ENCODE assay signal across 29 cellular contexts in genomic region chr1:59409525-59409924, GRCh38.
A peak's percentile ranks its signal among the peaks of the same experiment; 100 is the strongest.
DNase-seq lines count a peak whose midpoint lies in the region; ATAC-seq, FAIRE-seq and TF ChIP-seq lines count a peak whose summit lies in the region.
"Had no signal": no experiment of that assay in that cellular context is flagged by ENCODE, and none has a peak within 500 bp of the region (broad histone marks: within the 10 kb centered on the region; RNA-seq: fewer than 3 reads in every experiment).

No MANE protein-coding gene starts in this region.

- no TSS peak for BruUV-seq in GM12878 (replicated peaks; lab: Mats Ljungman, UMichigan)

- no peak for DNase-seq in activated naive CD8-positive, alpha-beta T cell treated with anti-CD3 and anti-CD28 coated beads for 36 hours
- DNase-seq in activated naive CD8-positive, alpha-beta T cell treated with anti-CD3 and anti-CD28 coated beads, Interleukin-2, amount 50 U/mL, for 24 hours: no peak
- DNase-seq in GM12878 (ENCODE audit: low read depth, low spot score) (no peak), nephron progenitor cell (no peak), NK-92 (lab: John Stamatoyannopoulos, UW; ENCODE audit: unreplicated experiment) (no peak), NCI-H524 treated with DMSO at 0.1 percent for 48 hours (lab: John Stamatoyannopoulos, UW) (no peak)
- DNase-seq: activated CD4-positive, alpha-beta T cell treated with anti-CD3 and anti-CD28 coated beads for 48 hours; activated CD8-positive, alpha-beta memory T cell treated with anti-CD3 and anti-CD28 coated beads, Interleukin-2, amount 10 ng/mL, durations not matched to agents 7 days and 5 days; activated naive CD4-positive, alpha-beta T cell treated with anti-CD3 and anti-CD28 coated beads for 36 hours; amygdala; CD8-positive, alpha-beta memory T cell; effector memory CD8-positive, alpha-beta T cell; erythroblast; HCEC 1CT; immature natural killer cell; left lung; mesendoderm; NCI-H1436 treated with DMSO at 0.1 percent for 48 hours; occipital lobe; OCI-M1; SK-N-SH had no signal

- SMC1A ChIA-PET in GM12878 (lab: Charles Lee; ENCODE audit: uncharacterized antibody, unreplicated experiment): interaction anchor here (0.7 to 1.2 kb wide), 2 partner anchors 73 to 129 kb away, joined by 3 read pairs; no protein-coding TSS in a partner anchor

- no peaks in the 10 kb centered on the region for H4K20me1 ChIP-seq in GM12878 (ENCODE audit: control insufficient read depth, insufficient read depth)

- H3K27me3 Mint-ChIP-seq in activated naive CD8-positive, alpha-beta T cell treated with anti-CD3 and anti-CD28 coated beads for 36 hours: no peaks in the 10 kb centered on the region
- H3K27me3 Mint-ChIP-seq in activated naive CD8-positive, alpha-beta T cell treated with anti-CD3 and anti-CD28 coated beads, Interleukin-2, amount 50 U/mL, for 24 hours: no peaks in the 10 kb centered on the region
- H3K27me3 Mint-ChIP-seq in nephron progenitor cell (ENCODE audit: low read depth, poor library complexity): no peaks in the 10 kb centered on the region
- H3K27me3 Mint-ChIP-seq: activated CD8-positive, alpha-beta memory T cell treated with anti-CD3 and anti-CD28 coated beads, Interleukin-2, amount 10 ng/mL, durations not matched to agents 7 days and 5 days; B cell; CD8-positive, alpha-beta memory T cell; effector memory CD8-positive, alpha-beta T cell; stimulated activated naive CD8-positive, alpha-beta T cell treated with anti-CD3 and anti-CD28 coated beads, Interleukin-15, Interleukin-2, amounts not matched to agents 100 ng/mL and 50 ng/mL, for 24 hours had no signal

- no peaks in the 10 kb centered on the region for H3K36me3 ChIP-seq in GM12878 (ENCODE audit: control insufficient read depth in 2 of 2, insufficient read depth in 2 of 2, low read length in 1 of 2)
- H3K36me3 ChIP-seq: left lung had no signal

- intact Hi-C loops in GM12878 (cut with micrococcal nuclease; ENCODE audit: unreplicated experiment): no loop called here

- no peak overlapping the region for H3K9ac ChIP-seq in GM12878 (ENCODE audit: control insufficient read depth, insufficient read depth, low read length)
- H3K9ac ChIP-seq: KMS-11, SK-N-SH had no signal

- no peak for FAIRE-seq in GM12878 (lab: Jason Lieb, UNC)
- FAIRE-seq: A549, HTR-8/SVneo had no signal

- no peak for ATAC-seq in activated naive CD8-positive, alpha-beta T cell treated with anti-CD3 and anti-CD28 coated beads, Interleukin-2, amount 50 U/mL, for 24 hours
- ATAC-seq in GM12878 (peak; percentile 73), GM21360 (IDR thresholded peaks at IDR 0.05; ENCODE audit: unreplicated experiment) (no peak), GM18867 (IDR thresholded peaks at IDR 0.05; ENCODE audit: unreplicated experiment) (no peak)
- ATAC-seq: A549; activated CD8-positive, alpha-beta memory T cell treated with anti-CD3 and anti-CD28 coated beads, Interleukin-2, amount 10 ng/mL, durations not matched to agents 7 days and 5 days; effector memory CD8-positive, alpha-beta T cell had no signal

- POLR2A ChIA-PET in GM12878 (lab: Charles Lee): no interaction called here

- H3K4me1 Mint-ChIP-seq in activated naive CD8-positive, alpha-beta T cell treated with anti-CD3 and anti-CD28 coated beads for 36 hours: peaks cover 9% of the 10 kb centered on the region
- no peaks in the 10 kb centered on the region for H3K4me1 Mint-ChIP-seq in activated naive CD8-positive, alpha-beta T cell treated with anti-CD3 and anti-CD28 coated beads, Interleukin-2, amount 50 U/mL, for 24 hours
- peaks cover 42% of the 10 kb centered on the region for H3K4me1 Mint-ChIP-seq in nephron progenitor cell
- H3K4me1 Mint-ChIP-seq: immature natural killer cell had no signal

- peak overlapping the region; percentile 60 for H3K27ac ChIP-seq in GM12878 (ENCODE audit: control insufficient read depth, insufficient read depth)
- H3K27ac ChIP-seq: A549, KMS-11 had no signal

- no peak for TF ChIP-seq POLR2A in GM12878 (IDR thresholded peaks at IDR 0.05; ENCODE audit: low read depth, low read length)

- CTCF ChIA-PET in GM12878 (lab: Yijun Ruan, JAX): no interaction called here

- no peak for TF ChIP-seq CTCF in GM12878 (IDR thresholded peaks at IDR 0.05 in 2 of 3, conservative IDR thresholded peaks at IDR 0.05 in 1 of 3; ENCODE audit: control insufficient read depth in 2 of 3, extremely low read depth in 1 of 3, insufficient read depth in 1 of 3, low read depth in 3 of 3, low read length in 3 of 3)
- no peak for TF ChIP-seq CTCF in nephron progenitor cell (IDR thresholded peaks at IDR 0.05)

- H3K79me2 ChIP-seq in GM12878 (ENCODE audit: control insufficient read depth, insufficient read depth, low read length): no peaks in the 10 kb centered on the region

- TF ChIP-seq EP300 in GM12878 (IDR thresholded peaks at IDR 0.05; ENCODE audit: borderline replicate concordance in 1 of 2, control insufficient read depth in 1 of 2, low read depth in 2 of 2, low read length in 2 of 2): no peak

- no peaks in the 10 kb centered on the region for H3K27me3 ChIP-seq in GM12878 (replicated peaks in 1 of 2; ENCODE audit: control insufficient read depth in 2 of 2, insufficient read depth in 2 of 2, low read length in 1 of 2)
- H3K27me3 ChIP-seq: left lung had no signal

- H3K4me1 ChIP-seq in GM12878 (ENCODE audit: control insufficient read depth, insufficient read depth, low read length): peaks cover 21% of the 10 kb centered on the region
- H3K4me1 ChIP-seq: A549 had no signal

- no peaks in the 10 kb centered on the region for H3K9me3 Mint-ChIP-seq in activated naive CD8-positive, alpha-beta T cell treated with anti-CD3 and anti-CD28 coated beads for 36 hours
- H3K9me3 Mint-ChIP-seq in activated naive CD8-positive, alpha-beta T cell treated with anti-CD3 and anti-CD28 coated beads, Interleukin-2, amount 50 U/mL, for 24 hours: no peaks in the 10 kb centered on the region
- H3K9me3 Mint-ChIP-seq in nephron progenitor cell: peaks cover 22% of the 10 kb centered on the region
- H3K9me3 Mint-ChIP-seq: activated naive CD4-positive, alpha-beta T cell treated with anti-CD3 and anti-CD28 coated beads for 36 hours; CD8-positive, alpha-beta memory T cell; effector memory CD8-positive, alpha-beta T cell; immature natural killer cell; stimulated activated naive CD8-positive, alpha-beta T cell treated with anti-CD3 and anti-CD28 coated beads, Interleukin-15, Interleukin-2, amounts not matched to agents 100 ng/mL and 50 ng/mL, for 24 hours had no signal

- H3K4me3 ChIP-seq in GM12878: no peak overlapping the region
- H3K4me3 ChIP-seq: A549, coronary artery, left lung had no signal

- peak overlapping the region; percentile 45 for H3K27ac Mint-ChIP-seq in activated naive CD8-positive, alpha-beta T cell treated with anti-CD3 and anti-CD28 coated beads for 36 hours
- no peak overlapping the region for H3K27ac Mint-ChIP-seq in activated naive CD8-positive, alpha-beta T cell treated with anti-CD3 and anti-CD28 coated beads, Interleukin-2, amount 50 U/mL, for 24 hours
- H3K27ac Mint-ChIP-seq in nephron progenitor cell: peak overlapping the region; percentile 96
- H3K27ac Mint-ChIP-seq: activated CD8-positive, alpha-beta memory T cell treated with anti-CD3 and anti-CD28 coated beads, Interleukin-2, amount 10 ng/mL, durations not matched to agents 7 days and 5 days; activated naive CD4-positive, alpha-beta T cell treated with anti-CD3 and anti-CD28 coated beads for 36 hours; B cell; CD8-positive, alpha-beta memory T cell; effector memory CD8-positive, alpha-beta T cell; immature natural killer cell; stimulated activated naive CD8-positive, alpha-beta T cell treated with anti-CD3 and anti-CD28 coated beads, Interleukin-15, Interleukin-2, amounts not matched to agents 100 ng/mL and 50 ng/mL, for 24 hours had no signal

- no peak overlapping the region for H3K4me3 Mint-ChIP-seq in activated naive CD8-positive, alpha-beta T cell treated with anti-CD3 and anti-CD28 coated beads for 36 hours
- H3K4me3 Mint-ChIP-seq in activated naive CD8-positive, alpha-beta T cell treated with anti-CD3 and anti-CD28 coated beads, Interleukin-2, amount 50 U/mL, for 24 hours: no peak overlapping the region
- H3K4me3 Mint-ChIP-seq in nephron progenitor cell: no peak overlapping the region
- H3K4me3 Mint-ChIP-seq: activated CD8-positive, alpha-beta memory T cell treated with anti-CD3 and anti-CD28 coated beads, Interleukin-2, amount 10 ng/mL, durations not matched to agents 7 days and 5 days; activated naive CD4-positive, alpha-beta T cell treated with anti-CD3 and anti-CD28 coated beads for 36 hours; B cell; CD8-positive, alpha-beta memory T cell; effector memory CD8-positive, alpha-beta T cell; immature natural killer cell; stimulated activated naive CD8-positive, alpha-beta T cell treated with anti-CD3 and anti-CD28 coated beads, Interleukin-15, Interleukin-2, amounts not matched to agents 100 ng/mL and 50 ng/mL, for 24 hours had no signal

- peaks cover 1% of the 10 kb centered on the region for H3K36me3 Mint-ChIP-seq in activated naive CD8-positive, alpha-beta T cell treated with anti-CD3 and anti-CD28 coated beads for 36 hours
- H3K36me3 Mint-ChIP-seq in activated naive CD8-positive, alpha-beta T cell treated with anti-CD3 and anti-CD28 coated beads, Interleukin-2, amount 50 U/mL, for 24 hours (ENCODE audit: low read depth): no peaks in the 10 kb centered on the region
- H3K36me3 Mint-ChIP-seq in nephron progenitor cell (ENCODE audit: low read depth): peaks cover 23% of the 10 kb centered on the region
- H3K36me3 Mint-ChIP-seq: CD8-positive, alpha-beta memory T cell; immature natural killer cell had no signal

- RAD21 ChIA-PET in GM12878 (lab: Charles Lee; ENCODE audit: unreplicated experiment): interaction anchor here (0.5 kb wide), 1 partner anchor 9 kb away, joined by 3 read pairs; no protein-coding TSS in a partner anchor

- no peak for TF ChIP-seq RAD21 in GM12878 (IDR thresholded peaks at IDR 0.05; ENCODE audit: insufficient read depth, low read depth, low read length)

- peak overlapping the region; percentile 31; the same call in 1 of the 2 replicates for H3K4me2 ChIP-seq in GM12878 (ENCODE audit: control insufficient read depth, insufficient read depth)
- H3K4me2 ChIP-seq: A549, KMS-11, SK-N-SH had no signal

- peak overlapping the region; percentile 45 for H2AFZ ChIP-seq in GM12878 (ENCODE audit: control insufficient read depth, low read depth, low read length)

- in situ Hi-C loops in GM12878 (cut with MboI): no loop called here

- H3K9me3 ChIP-seq in GM12878 (replicated peaks; ENCODE audit: control insufficient read depth, insufficient read depth, low read length): no peaks in the 10 kb centered on the region
- H3K9me3 ChIP-seq: A549, SK-N-SH had no signal

TF ChIP-seq in GM12878, 131 proteins besides CTCF, POLR2A, EP300 and RAD21 (continues in another document):
- TF ChIP-seq SUPT20H (IDR thresholded peaks at IDR 0.05; ENCODE audit: borderline replicate concordance, control insufficient read depth, low read depth, low read length): no peak
- no peak for TF ChIP-seq SMAD5 (IDR thresholded peaks at IDR 0.05; ENCODE audit: low read depth)
